In the genomic region with DNA sequence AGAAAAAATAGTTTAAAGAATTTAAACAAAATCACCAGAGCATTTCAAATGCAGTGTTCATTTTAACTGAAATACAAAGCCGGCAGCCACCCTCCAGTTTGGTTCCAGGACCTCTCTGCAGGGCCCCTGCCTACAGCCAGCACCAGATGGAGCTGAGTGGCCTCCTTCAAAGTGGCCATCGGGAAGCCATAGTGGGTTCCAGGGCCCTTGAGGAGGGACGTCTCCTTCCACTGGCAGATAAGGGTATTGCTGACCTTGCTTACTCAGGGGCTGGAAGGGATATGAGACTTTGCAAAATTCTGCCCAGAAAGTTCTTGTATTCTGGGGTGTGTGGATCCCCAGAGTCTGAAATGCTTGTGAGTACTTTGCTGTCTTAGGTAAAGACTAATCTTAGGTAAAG, we compare ENCODE assay signal across 1 cellular context.
TF ChIP-seq lines count a peak whose summit lies in the region.

No MANE protein-coding gene starts in this region.

TF ChIP-seq in HCT116, 20 proteins besides CTCF, POLR2A, EP300 and RAD21:
- no peak for TF ChIP-seq SP1 (IDR thresholded peaks at IDR 0.05; ENCODE audit: low read depth)
- no peak for TF ChIP-seq ZNF274 (IDR thresholded peaks at IDR 0.05; ENCODE audit: low read depth, low read length)
- TF ChIP-seq SIN3A (IDR thresholded peaks at IDR 0.05; ENCODE audit: low read depth), result no peak
- TF ChIP-seq, protein P1, sequence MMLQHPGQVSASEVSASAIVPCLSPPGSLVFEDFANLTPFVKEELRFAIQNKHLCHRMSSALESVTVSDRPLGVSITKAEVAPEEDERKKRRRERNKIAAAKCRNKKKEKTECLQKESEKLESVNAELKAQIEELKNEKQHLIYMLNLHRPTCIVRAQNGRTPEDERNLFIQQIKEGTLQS (IDR thresholded peaks at IDR 0.05), result no peak
- TF ChIP-seq, protein P2, sequence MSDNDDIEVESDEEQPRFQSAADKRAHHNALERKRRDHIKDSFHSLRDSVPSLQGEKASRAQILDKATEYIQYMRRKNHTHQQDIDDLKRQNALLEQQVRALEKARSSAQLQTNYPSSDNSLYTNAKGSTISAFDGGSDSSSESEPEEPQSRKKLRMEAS (IDR thresholded peaks at IDR 0.05), result no peak
- TF ChIP-seq EGR1 (IDR thresholded peaks at IDR 0.05; ENCODE audit: low read depth), result no peak
- TF ChIP-seq FOSL1 (IDR thresholded peaks at IDR 0.05; ENCODE audit: low read depth), result no peak
- no peak for TF ChIP-seq JUND (IDR thresholded peaks at IDR 0.05)
- no peak for TF ChIP-seq CBX3 (IDR thresholded peaks at IDR 0.05; ENCODE audit: low read depth)
- no peak for TF ChIP-seq EZH2phosphoT487 (IDR thresholded peaks at IDR 0.05; ENCODE audit: borderline replicate concordance)
- TF ChIP-seq, protein P3, sequence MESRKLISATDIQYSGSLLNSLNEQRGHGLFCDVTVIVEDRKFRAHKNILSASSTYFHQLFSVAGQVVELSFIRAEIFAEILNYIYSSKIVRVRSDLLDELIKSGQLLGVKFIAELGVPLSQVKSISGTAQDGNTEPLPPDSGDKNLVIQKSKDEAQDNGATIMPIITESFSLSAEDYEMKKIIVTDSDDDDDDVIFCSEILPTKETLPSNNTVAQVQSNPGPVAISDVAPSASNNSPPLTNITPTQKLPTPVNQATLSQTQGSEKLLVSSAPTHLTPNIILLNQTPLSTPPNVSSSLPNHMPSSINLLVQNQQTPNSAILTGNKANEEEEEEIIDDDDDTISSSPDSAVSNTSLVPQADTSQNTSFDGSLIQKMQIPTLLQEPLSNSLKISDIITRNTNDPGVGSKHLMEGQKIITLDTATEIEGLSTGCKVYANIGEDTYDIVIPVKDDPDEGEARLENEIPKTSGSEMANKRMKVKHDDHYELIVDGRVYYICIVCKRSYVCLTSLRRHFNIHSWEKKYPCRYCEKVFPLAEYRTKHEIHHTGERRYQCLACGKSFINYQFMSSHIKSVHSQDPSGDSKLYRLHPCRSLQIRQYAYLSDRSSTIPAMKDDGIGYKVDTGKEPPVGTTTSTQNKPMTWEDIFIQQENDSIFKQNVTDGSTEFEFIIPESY (IDR thresholded peaks at IDR 0.05; ENCODE audit: extremely low read depth, insufficient replicate concordance, low read length), result no peak
- TF ChIP-seq ZFX (IDR thresholded peaks at IDR 0.05), result no peak
- no peak for TF ChIP-seq SRF (IDR thresholded peaks at IDR 0.05; ENCODE audit: low read depth)
- no peak for TF ChIP-seq YY1 (IDR thresholded peaks at IDR 0.05; ENCODE audit: extremely low read depth, insufficient replicate concordance, low read depth, low read length)
- no peak for TF ChIP-seq EZH2 (IDR thresholded peaks at IDR 0.05)
- TF ChIP-seq CEBPB (IDR thresholded peaks at IDR 0.05; ENCODE audit: low read depth), result no peak
- no peak for TF ChIP-seq TCF7L2 (IDR thresholded peaks at IDR 0.05; ENCODE audit: borderline replicate concordance, extremely low read depth, insufficient read depth, insufficient read length)
- no peak for TF ChIP-seq POLR2AphosphoS5 (IDR thresholded peaks at IDR 0.05; ENCODE audit: low read depth, low read length)
